Comparison of ENCODE assay signal across 20 cellular contexts in genomic region chr10:4198216-4198615, GRCh38.
DNase-seq lines count a peak whose midpoint lies in the region; ATAC-seq and TF ChIP-seq lines count a peak whose summit lies in the region.
"Had no signal": no experiment of that assay in that cellular context is flagged by ENCODE, and none has a peak within 500 bp of the region (broad histone marks: within the 10 kb centered on the region; RNA-seq: fewer than 3 reads in every experiment).

No MANE protein-coding gene starts in this region.

- H3K36me3 ChIP-seq in SK-N-SH (replicated peaks in 1 of 2; ENCODE audit: control insufficient read depth in 1 of 2, insufficient read depth in 2 of 2, low read length in 1 of 2), result no peaks in the 10 kb centered on the region
- no peaks in the 10 kb centered on the region for H3K36me3 ChIP-seq in gastroesophageal sphincter
- no peaks in the 10 kb centered on the region for H3K36me3 ChIP-seq in psoas muscle (ENCODE audit: insufficient read depth in 1 of 2, low read depth in 1 of 2)
- H3K36me3 ChIP-seq: SJSA1 had no signal

- H3K4me3 ChIP-seq in SK-N-SH (ENCODE audit: low read depth in 2 of 2, low read length in 1 of 2) (no peak overlapping the region), gastroesophageal sphincter (no peak overlapping the region), psoas muscle (no peak overlapping the region)
- H3K4me3 ChIP-seq: SJSA1 had no signal

- POLR2A ChIA-PET in SK-N-SH (lab: Yijun Ruan, JAX), result no interaction called here

- H3K27ac ChIP-seq in SK-N-SH (ENCODE audit: low read depth in 2 of 2, low read length in 1 of 2) (peak overlapping the region; percentile 47 to 75; a peak in 2 of 4 replicates), gastroesophageal sphincter (peak overlapping the region in 3 of 4 donors; percentile 80 to 85 (median 84)), psoas muscle (peak overlapping the region; percentile 42)
- H3K27ac ChIP-seq: 22Rv1, SJSA1 had no signal

- no peak for TF ChIP-seq RAD21 in SK-N-SH (IDR thresholded peaks at IDR 0.05; ENCODE audit: low read length)

- H3K9me2 ChIP-seq in SK-N-SH, result no peaks in the 10 kb centered on the region

- intact Hi-C loops in psoas muscle (cut with DNase I), result no loop called here

- H3K4me1 ChIP-seq in SK-N-SH (ENCODE audit: control insufficient read depth in 1 of 2, insufficient read depth in 2 of 2, low read depth in 1 of 2, low read length in 1 of 2), result peaks cover 6 to 18% of the 10 kb centered on the region in 2 experiments
- peaks cover 0 to 46% (median 2%) of the 10 kb centered on the region in 3 donors for H3K4me1 ChIP-seq in gastroesophageal sphincter
- H3K4me1 ChIP-seq in psoas muscle, result peaks cover 26% of the 10 kb centered on the region

- DNase-seq in SK-N-SH, result no peak
- no peak for DNase-seq in psoas muscle
- no peak for DNase-seq in D341Med (ENCODE audit: low spot score)
- DNase-seq: CD8-positive, alpha-beta memory T cell; DND-41; Kasumi-1; MV-4-11; NCI-H1105; NCI-H146; NCI-H1930; NCI-H446 treated with DMSO at 0.1 percent for 48 hours; NCI-H526 treated with DMSO at 0.1 percent for 48 hours; Right ventricle myocardium superior; RPMI8226 had no signal

- no peaks in the 10 kb centered on the region for H3K9me3 ChIP-seq in SK-N-SH
- no peaks in the 10 kb centered on the region for H3K9me3 ChIP-seq in gastroesophageal sphincter
- no peaks in the 10 kb centered on the region for H3K9me3 ChIP-seq in psoas muscle
- H3K9me3 ChIP-seq: SJSA1 had no signal

- no peak for TF ChIP-seq CTCF in SK-N-SH (IDR thresholded peaks at IDR 0.05)
- TF ChIP-seq CTCF in gastroesophageal sphincter (IDR thresholded peaks at IDR 0.05), result no peak
- TF ChIP-seq CTCF in psoas muscle (IDR thresholded peaks at IDR 0.05), result no peak

- peaks cover 16% of the 10 kb centered on the region for H3F3A ChIP-seq in SK-N-SH (replicated peaks; ENCODE audit: insufficient read depth)

- H3K27me3 ChIP-seq in SK-N-SH (ENCODE audit: insufficient read depth), result no peaks in the 10 kb centered on the region
- no peaks in the 10 kb centered on the region for H3K27me3 ChIP-seq in gastroesophageal sphincter
- H3K27me3 ChIP-seq in psoas muscle (ENCODE audit: insufficient read depth in 3 of 3, low read length in 2 of 3), result no peaks in the 10 kb centered on the region
- H3K27me3 ChIP-seq: SJSA1 had no signal

- 84% methylated on average over 5 of the region's 5 CpGs for WGBS in SK-N-SH (ENCODE audit: low lambda C conversion rate)
- WGBS in gastroesophageal sphincter (ENCODE audit: low coverage in 1 of 2), 2 donors, result 79 to 87% methylated on average over 4 to 5 of the region's 5 CpGs
- 58 to 65% (median 58%) methylated on average over 5 of the region's 5 CpGs for WGBS in psoas muscle, 3 donors

- no peak overlapping the region for H2AFZ ChIP-seq in SK-N-SH (ENCODE audit: low read depth)

- CTCF ChIA-PET in SK-N-SH (lab: Yijun Ruan, JAX), result no interaction called here

- H3K79me2 ChIP-seq in SK-N-SH (ENCODE audit: insufficient read depth), result no peaks in the 10 kb centered on the region

- H3K4me2 ChIP-seq in SK-N-SH, result no peak overlapping the region

- TF ChIP-seq EP300 in SK-N-SH (IDR thresholded peaks at IDR 0.05; ENCODE audit: borderline replicate concordance in 1 of 2, low read depth in 1 of 2, low read length in 1 of 2), result no peak
- TF ChIP-seq EP300 in gastroesophageal sphincter (IDR thresholded peaks at IDR 0.05), result no peak

- TF ChIP-seq POLR2A in gastroesophageal sphincter (IDR thresholded peaks at IDR 0.05), result no peak

- ATAC-seq in SK-N-SH treated with all-trans-retinoic acid at 6 μM for 48 hours (no peak), gastroesophageal sphincter (no peak), psoas muscle (no peak), HG02571 (IDR thresholded peaks at IDR 0.05; ENCODE audit: unreplicated experiment) (no peak), GM21526 (IDR thresholded peaks at IDR 0.05; ENCODE audit: low FRiP score, unreplicated experiment) (no peak)

- no peak overlapping the region for H3K9ac ChIP-seq in SK-N-SH

- H4K20me1 ChIP-seq in SK-N-SH (ENCODE audit: insufficient read depth), result no peaks in the 10 kb centered on the region

TF ChIP-seq in SK-N-SH, 30 proteins besides CTCF, POLR2A, EP300 and RAD21 (continues in another document):
- TF ChIP-seq GABPA (IDR thresholded peaks at IDR 0.05; ENCODE audit: low read depth), result no peak
- TF ChIP-seq MEF2A (IDR thresholded peaks at IDR 0.05; ENCODE audit: borderline replicate concordance, low read depth), result no peak
- TF ChIP-seq SIN3A (IDR thresholded peaks at IDR 0.05; ENCODE audit: borderline replicate concordance, low read depth, low read length), result no peak
- TF ChIP-seq MAX (IDR thresholded peaks at IDR 0.05; ENCODE audit: low read depth), result no peak
- no peak for TF ChIP-seq FOXM1 (IDR thresholded peaks at IDR 0.05; ENCODE audit: low read depth)
- TF ChIP-seq NFIC (IDR thresholded peaks at IDR 0.05; ENCODE audit: borderline replicate concordance), result no peak
- no peak for TF ChIP-seq EZH2phosphoT487 (IDR thresholded peaks at IDR 0.05; ENCODE audit: borderline replicate concordance, low read depth)
- no peak for TF ChIP-seq ELF1 (IDR thresholded peaks at IDR 0.05)
- TF ChIP-seq REST (IDR thresholded peaks at IDR 0.05; ENCODE audit: low read depth, low read length), result no peak
- no peak for TF ChIP-seq RCOR1 (IDR thresholded peaks at IDR 0.05; ENCODE audit: low read length)

TF ChIP-seq in SK-N-SH treated with all-trans-retinoic acid at 6 μM for 48 hours, 23 proteins besides CTCF, POLR2A, EP300 and RAD21:
- TF ChIP-seq TOX (CRISPR knock-in tag; IDR thresholded peaks at IDR 0.05; ENCODE audit: borderline replicate concordance) (no peak), ARNTL (CRISPR knock-in tag; IDR thresholded peaks at IDR 0.05; ENCODE audit: borderline replicate concordance, low read depth) (no peak), PPARA (CRISPR knock-in tag; IDR thresholded peaks at IDR 0.05; ENCODE audit: borderline replicate concordance) (no peak), ZNF565 (CRISPR knock-in tag; conservative IDR thresholded peaks at IDR 0.05; ENCODE audit: low read depth) (no peak), CSRNP3 (CRISPR knock-in tag; IDR thresholded peaks at IDR 0.05) (no peak), OSR1 (CRISPR knock-in tag; IDR thresholded peaks at IDR 0.05) (no peak), ZNF70 (CRISPR knock-in tag; IDR thresholded peaks at IDR 0.05) (no peak), SNAI2 (CRISPR knock-in tag; IDR thresholded peaks at IDR 0.05) (no peak), ZFP3 (CRISPR knock-in tag; IDR thresholded peaks at IDR 0.05) (no peak), ZFP30 (CRISPR knock-in tag; IDR thresholded peaks at IDR 0.05) (no peak), ESRRG (CRISPR knock-in tag; IDR thresholded peaks at IDR 0.05) (no peak), RARB (CRISPR knock-in tag; IDR thresholded peaks at IDR 0.05) (no peak)
- TF ChIP-seq, protein P1, sequence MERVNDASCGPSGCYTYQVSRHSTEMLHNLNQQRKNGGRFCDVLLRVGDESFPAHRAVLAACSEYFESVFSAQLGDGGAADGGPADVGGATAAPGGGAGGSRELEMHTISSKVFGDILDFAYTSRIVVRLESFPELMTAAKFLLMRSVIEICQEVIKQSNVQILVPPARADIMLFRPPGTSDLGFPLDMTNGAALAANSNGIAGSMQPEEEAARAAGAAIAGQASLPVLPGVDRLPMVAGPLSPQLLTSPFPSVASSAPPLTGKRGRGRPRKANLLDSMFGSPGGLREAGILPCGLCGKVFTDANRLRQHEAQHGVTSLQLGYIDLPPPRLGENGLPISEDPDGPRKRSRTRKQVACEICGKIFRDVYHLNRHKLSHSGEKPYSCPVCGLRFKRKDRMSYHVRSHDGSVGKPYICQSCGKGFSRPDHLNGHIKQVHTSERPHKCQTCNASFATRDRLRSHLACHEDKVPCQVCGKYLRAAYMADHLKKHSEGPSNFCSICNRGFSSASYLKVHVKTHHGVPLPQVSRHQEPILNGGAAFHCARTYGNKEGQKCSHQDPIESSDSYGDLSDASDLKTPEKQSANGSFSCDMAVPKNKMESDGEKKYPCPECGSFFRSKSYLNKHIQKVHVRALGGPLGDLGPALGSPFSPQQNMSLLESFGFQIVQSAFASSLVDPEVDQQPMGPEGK (CRISPR knock-in tag; IDR thresholded peaks at IDR 0.05; ENCODE audit: borderline replicate concordance), result no peak
